Comparison of ENCODE assay signal across 32 cellular contexts in genomic region chr4:74000301-74000700, GRCh38. TPM values are rescaled to one million over a fixed set of nuclear protein-coding genes. Genes with fewer than 3 reads are reported as not detected.
"Had no signal": no experiment of that assay in that cellular context is flagged by ENCODE, and none has a peak within 500 bp of the region (broad histone marks: within the 10 kb centered on the region; RNA-seq: fewer than 3 reads in every experiment).

No MANE protein-coding gene starts in this region.

- H3K9me3 ChIP-seq: neutrophil, pancreas, psoas muscle, right lobe of liver, sigmoid colon, stomach, thoracic aorta, thyroid gland, tibial nerve, upper lobe of left lung, vagina had no signal

- DNase-seq: nephron progenitor cell; nucleus accumbens; pancreas; psoas muscle; right cardiac atrium; right lobe of liver; sigmoid colon; small intestine; stimulated activated CD4-positive, alpha-beta T cell treated with anti-CD3 and anti-CD28 coated beads, Interleukin-15, amount 100 ng/mL, for 24 hours; stimulated activated CD4-positive, alpha-beta T cell treated with anti-CD3 and anti-CD28 coated beads, Interleukin-2, amount 100 ng/mL, for 24 hours; stimulated activated CD4-positive, alpha-beta T cell treated with anti-CD3 and anti-CD28 coated beads, Interleukin-2, amount 100 ng/mL, for 48 hours; stimulated activated CD4-positive, alpha-beta T cell treated with anti-CD3 and anti-CD28 coated beads, Interleukin-4, amount 100 ng/mL, for 24 hours; stimulated activated naive B cell treated with anti-CD40 and anti-IgM and Interleukin-4, amounts not matched to agents 10 μg/mL and 1 μg/mL and 100 μg/mL, for 72 hours; stimulated activated naive CD4-positive, alpha-beta T cell treated with Interleukin-2 at 50 U/mL for 16 hours; stomach; thyroid gland; trophoblast cell; upper lobe of left lung had no signal

- H3K4me1 ChIP-seq: pancreas, psoas muscle had no signal

- H3K27ac ChIP-seq: neutrophil, pancreas, psoas muscle, right lobe of liver, sigmoid colon, stomach, thoracic aorta, thyroid gland, tibial nerve, upper lobe of left lung, vagina had no signal

- H3K27me3 ChIP-seq: pancreas, right lobe of liver, thyroid gland, upper lobe of left lung, vagina had no signal

- FAIRE-seq: pancreas, small intestine had no signal

- H3K4me3 ChIP-seq: pancreas, psoas muscle, right lobe of liver, sigmoid colon, stomach, thoracic aorta, thyroid gland, tibial nerve, upper lobe of left lung, vagina had no signal

- ATAC-seq: natural killer cell treated with Interleukin-12 subunit alpha and Interleukin-12 subunit beta and Interleukin-15 and Interleukin-18, amount 100 ng/mL, for 72 hours; pancreas; psoas muscle; right cardiac atrium; right lobe of liver; stimulated activated effector memory CD8-positive, alpha-beta T cell treated with anti-CD3 and anti-CD28 coated beads, Interleukin-12 subunit alpha, Interleukin-12 subunit beta, amount 100 ng/mL, for 72 hours; stimulated activated naive B cell treated with anti-CD40 and anti-IgM and Interleukin-4, amounts not matched to agents 10 μg/mL and 1 μg/mL and 100 μg/mL, for 72 hours had no signal

- H3K36me3 ChIP-seq: neutrophil, pancreas, right lobe of liver, sigmoid colon, stomach, thoracic aorta, thyroid gland, tibial nerve, upper lobe of left lung, vagina had no signal

RNA-seq across cellular contexts. Expression of gene CXCL5, which starts 1.8 kb away (rescaled TPM):
- total RNA-seq: natural killer cell treated with Interleukin-12 subunit alpha and Interleukin-12 subunit beta and Interleukin-15 and Interleukin-18, amount 100 ng/mL, for 72 hours; right cardiac atrium; sigmoid colon; thyroid gland; ureter; vagina had no signal

RNA-seq across cellular contexts. Expression of gene PPBP, which starts 12.3 kb away (rescaled TPM):
- total RNA-seq: natural killer cell treated with Interleukin-12 subunit alpha and Interleukin-12 subunit beta and Interleukin-15 and Interleukin-18, amount 100 ng/mL, for 72 hours; neural crest cell; osteocyte; renal cortical epithelial cell; sigmoid colon; thoracic aorta; ureter; vagina had no signal
- polyA plus RNA-seq: pancreas, psoas muscle, right cardiac atrium, small intestine had no signal

RNA-seq across cellular contexts. Expression of gene PF4, which starts 18.5 kb away (rescaled TPM):
- total RNA-seq: natural killer cell treated with Interleukin-12 subunit alpha and Interleukin-12 subunit beta and Interleukin-15 and Interleukin-18, amount 100 ng/mL, for 72 hours; neural crest cell; omental fat pad; osteocyte; pancreas; right cardiac atrium; subcutaneous adipose tissue; thoracic aorta; thyroid gland; ureter had no signal

RNA-seq across cellular contexts. Expression of gene CXCL3, which starts 38.2 kb away (rescaled TPM):
- total RNA-seq: natural killer cell treated with Interleukin-12 subunit alpha and Interleukin-12 subunit beta and Interleukin-15 and Interleukin-18, amount 100 ng/mL, for 72 hours; skeletal muscle tissue; temporal lobe; ureter; vagina had no signal
